ENCODE assay signal across 1 cellular context in genomic region chr1:36187800-36188593, GRCh38.
TF ChIP-seq lines count a peak whose summit lies in the region.

No MANE protein-coding gene starts in this region.

TF ChIP-seq in HCT116, 20 proteins besides CTCF, POLR2A, EP300 and RAD21 (continued from another document):
- no peak for TF ChIP-seq ATF3 (IDR thresholded peaks at IDR 0.05)
